Comparison of ENCODE assay signal across 1 cellular context in the genomic region with DNA sequence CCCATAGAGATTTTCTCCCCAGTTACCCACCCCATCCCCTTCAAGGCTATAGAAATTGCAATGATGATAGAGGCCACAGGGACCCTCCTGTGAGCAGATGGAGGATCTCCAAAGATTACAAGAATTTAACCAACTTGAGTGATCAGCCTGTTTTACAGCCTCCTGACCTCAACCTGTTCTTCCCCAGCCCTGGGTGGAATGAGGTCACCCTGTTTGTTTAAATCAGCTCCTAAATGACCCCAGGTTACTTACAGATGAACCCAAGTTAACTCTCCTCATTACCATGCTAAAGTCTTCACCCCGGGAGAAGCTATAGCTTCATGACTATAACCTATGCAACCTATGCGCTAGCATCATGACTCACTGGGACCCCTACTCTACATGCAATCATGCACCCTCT.
TF ChIP-seq lines count a peak whose summit lies in the region.

No MANE protein-coding gene starts in this region.

TF ChIP-seq in HCT116, 20 proteins besides CTCF, POLR2A, EP300 and RAD21 (continued from another document):
- TF ChIP-seq MAX (IDR thresholded peaks at IDR 0.05) (no peak), SIN3A (IDR thresholded peaks at IDR 0.05; ENCODE audit: low read depth) (no peak), EZH2phosphoT487 (IDR thresholded peaks at IDR 0.05; ENCODE audit: borderline replicate concordance) (no peak), SP1 (IDR thresholded peaks at IDR 0.05; ENCODE audit: low read depth) (no peak), ELF1 (IDR thresholded peaks at IDR 0.05; ENCODE audit: borderline replicate concordance, low read depth) (no peak), POLR2AphosphoS5 (IDR thresholded peaks at IDR 0.05; ENCODE audit: low read depth, low read length) (no peak), YY1 (IDR thresholded peaks at IDR 0.05; ENCODE audit: extremely low read depth, insufficient replicate concordance, low read depth, low read length) (no peak), ZNF274 (IDR thresholded peaks at IDR 0.05; ENCODE audit: low read depth, low read length) (no peak)
- TF ChIP-seq, protein P1, sequence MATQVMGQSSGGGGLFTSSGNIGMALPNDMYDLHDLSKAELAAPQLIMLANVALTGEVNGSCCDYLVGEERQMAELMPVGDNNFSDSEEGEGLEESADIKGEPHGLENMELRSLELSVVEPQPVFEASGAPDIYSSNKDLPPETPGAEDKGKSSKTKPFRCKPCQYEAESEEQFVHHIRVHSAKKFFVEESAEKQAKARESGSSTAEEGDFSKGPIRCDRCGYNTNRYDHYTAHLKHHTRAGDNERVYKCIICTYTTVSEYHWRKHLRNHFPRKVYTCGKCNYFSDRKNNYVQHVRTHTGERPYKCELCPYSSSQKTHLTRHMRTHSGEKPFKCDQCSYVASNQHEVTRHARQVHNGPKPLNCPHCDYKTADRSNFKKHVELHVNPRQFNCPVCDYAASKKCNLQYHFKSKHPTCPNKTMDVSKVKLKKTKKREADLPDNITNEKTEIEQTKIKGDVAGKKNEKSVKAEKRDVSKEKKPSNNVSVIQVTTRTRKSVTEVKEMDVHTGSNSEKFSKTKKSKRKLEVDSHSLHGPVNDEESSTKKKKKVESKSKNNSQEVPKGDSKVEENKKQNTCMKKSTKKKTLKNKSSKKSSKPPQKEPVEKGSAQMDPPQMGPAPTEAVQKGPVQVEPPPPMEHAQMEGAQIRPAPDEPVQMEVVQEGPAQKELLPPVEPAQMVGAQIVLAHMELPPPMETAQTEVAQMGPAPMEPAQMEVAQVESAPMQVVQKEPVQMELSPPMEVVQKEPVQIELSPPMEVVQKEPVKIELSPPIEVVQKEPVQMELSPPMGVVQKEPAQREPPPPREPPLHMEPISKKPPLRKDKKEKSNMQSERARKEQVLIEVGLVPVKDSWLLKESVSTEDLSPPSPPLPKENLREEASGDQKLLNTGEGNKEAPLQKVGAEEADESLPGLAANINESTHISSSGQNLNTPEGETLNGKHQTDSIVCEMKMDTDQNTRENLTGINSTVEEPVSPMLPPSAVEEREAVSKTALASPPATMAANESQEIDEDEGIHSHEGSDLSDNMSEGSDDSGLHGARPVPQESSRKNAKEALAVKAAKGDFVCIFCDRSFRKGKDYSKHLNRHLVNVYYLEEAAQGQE (IDR thresholded peaks at IDR 0.05; ENCODE audit: low read depth): no peak
TF ChIP-seq in HCT116: peak in this region for 0.
